15 cellular contexts compared by ENCODE assay signal in genomic region chr12:590206-590750, GRCh38.
"Had no signal": no experiment of that assay in that cellular context is flagged by ENCODE, and none has a peak within 500 bp of the region (broad histone marks: within the 10 kb centered on the region; RNA-seq: fewer than 3 reads in every experiment).

No MANE protein-coding gene starts in this region.

- H3K4me3 Mint-ChIP-seq: activated CD8-positive, alpha-beta memory T cell treated with anti-CD3 and anti-CD28 coated beads, Interleukin-2, amount 10 ng/mL, durations not matched to agents 7 days and 5 days; activated naive CD8-positive, alpha-beta T cell treated with anti-CD3 and anti-CD28 coated beads for 36 hours; stimulated activated effector memory CD8-positive, alpha-beta T cell treated with anti-CD3 and anti-CD28 coated beads, Interleukin-12 subunit alpha, Interleukin-12 subunit beta, amount 100 ng/mL, for 72 hours; T-helper 2 cell treated with Interferon-gamma antibody and Interleukin-4, amounts not matched to agents 5 μg/mL and 100 μg/mL, for 36 hours had no signal

- H3K4me1 Mint-ChIP-seq: activated CD8-positive, alpha-beta memory T cell treated with anti-CD3 and anti-CD28 coated beads, Interleukin-2, amount 10 ng/mL, durations not matched to agents 7 days and 5 days; stimulated activated effector memory CD8-positive, alpha-beta T cell treated with anti-CD3 and anti-CD28 coated beads, Interleukin-12 subunit alpha, Interleukin-12 subunit beta, amount 100 ng/mL, for 72 hours had no signal

- H3K9me3 ChIP-seq: esophagus squamous epithelium had no signal

- H3K27me3 Mint-ChIP-seq: activated naive CD8-positive, alpha-beta T cell treated with anti-CD3 and anti-CD28 coated beads for 36 hours had no signal

- ATAC-seq: activated CD8-positive, alpha-beta memory T cell treated with anti-CD3 and anti-CD28 coated beads, Interleukin-2, amount 10 ng/mL, durations not matched to agents 7 days and 5 days had no signal

- H3K4me3 ChIP-seq: dorsolateral prefrontal cortex, esophagus squamous epithelium, neural progenitor cell, tibial nerve had no signal

- H3K36me3 ChIP-seq: esophagus squamous epithelium, neural progenitor cell, tibial nerve had no signal

- H3K27me3 ChIP-seq: dorsolateral prefrontal cortex, esophagus squamous epithelium, neural progenitor cell, tibial nerve had no signal

- H3K9me3 Mint-ChIP-seq: stimulated activated effector memory CD8-positive, alpha-beta T cell treated with anti-CD3 and anti-CD28 coated beads, Interleukin-12 subunit alpha, Interleukin-12 subunit beta, amount 100 ng/mL, for 72 hours had no signal

- H3K27ac Mint-ChIP-seq: activated CD8-positive, alpha-beta memory T cell treated with anti-CD3 and anti-CD28 coated beads, Interleukin-2, amount 10 ng/mL, durations not matched to agents 7 days and 5 days; activated naive CD8-positive, alpha-beta T cell treated with anti-CD3 and anti-CD28 coated beads for 36 hours; neural progenitor cell; stimulated activated effector memory CD8-positive, alpha-beta T cell treated with anti-CD3 and anti-CD28 coated beads, Interleukin-12 subunit alpha, Interleukin-12 subunit beta, amount 100 ng/mL, for 72 hours; T-helper 2 cell treated with Interferon-gamma antibody and Interleukin-4, amounts not matched to agents 5 μg/mL and 100 μg/mL, for 36 hours had no signal

- DNase-seq: activated CD4-positive, alpha-beta T cell treated with anti-CD3 and anti-CD28 coated beads, Interleukin-2, amount 50 U/mL, for 48 hours; activated CD4-positive, CD25-positive, alpha-beta regulatory T cell treated with anti-CD3 and anti-CD28 coated beads, Interleukin-2, amount 50 U/mL, for 72 hours; activated CD8-positive, alpha-beta memory T cell treated with anti-CD3 and anti-CD28 coated beads, Interleukin-2, amount 10 ng/mL, durations not matched to agents 7 days and 5 days; activated gamma-delta T cell; activated naive CD8-positive, alpha-beta T cell treated with anti-CD3 and anti-CD28 coated beads for 36 hours; activated T-cell treated with anti-CD3 and anti-CD28 coated beads, Interleukin-2, amount 50 U/mL, for 48 hours; esophagus squamous epithelium; foreskin fibroblast; midbrain had no signal

- H3K4me1 ChIP-seq: neural progenitor cell, parathyroid adenoma, tibial nerve had no signal

- H3K27ac ChIP-seq: esophagus squamous epithelium, neural progenitor cell, parathyroid adenoma, tibial nerve had no signal

- H3K36me3 Mint-ChIP-seq: activated CD8-positive, alpha-beta memory T cell treated with anti-CD3 and anti-CD28 coated beads, Interleukin-2, amount 10 ng/mL, durations not matched to agents 7 days and 5 days; activated naive CD8-positive, alpha-beta T cell treated with anti-CD3 and anti-CD28 coated beads for 36 hours; neural progenitor cell; stimulated activated effector memory CD8-positive, alpha-beta T cell treated with anti-CD3 and anti-CD28 coated beads, Interleukin-12 subunit alpha, Interleukin-12 subunit beta, amount 100 ng/mL, for 72 hours had no signal
